23 cellular contexts compared by ENCODE assay signal in the genomic region with DNA sequence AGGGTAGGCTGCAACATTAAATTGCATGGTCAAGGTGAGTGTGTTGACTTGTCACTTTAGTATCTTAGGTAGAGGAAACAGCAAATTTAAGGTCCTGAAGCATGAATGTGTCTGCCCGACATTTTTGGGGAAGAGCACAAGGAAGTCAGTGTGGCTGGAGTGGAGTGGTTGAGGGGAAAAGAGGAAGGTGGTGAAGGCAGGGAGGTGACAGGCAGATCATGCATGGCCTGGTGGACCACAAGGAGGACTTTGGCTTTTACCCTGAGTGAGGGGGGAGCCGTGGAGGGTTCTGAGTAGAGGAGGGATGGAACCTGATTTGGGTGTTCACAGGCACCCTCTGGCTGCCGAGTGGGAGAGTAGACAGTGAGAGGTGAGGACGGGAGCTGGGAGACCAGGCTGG.
"Had no signal": no experiment of that assay in that cellular context is flagged by ENCODE, and none has a peak within 500 bp of the region (broad histone marks: within the 10 kb centered on the region; RNA-seq: fewer than 3 reads in every experiment).

No MANE protein-coding gene starts in this region.

- ATAC-seq: naive thymus-derived CD8-positive, alpha-beta T cell; natural killer cell treated with Interleukin-12 subunit alpha and Interleukin-12 subunit beta and Interleukin-15 and Interleukin-18, amount 100 ng/mL, for 72 hours; pancreas; psoas muscle; right cardiac atrium; sciatic nerve; stimulated activated memory B cell treated with anti-CD40 and anti-IgM and Interleukin-4, amounts not matched to agents 10 μg/mL and 1 μg/mL and 100 μg/mL, for 72 hours; stimulated activated naive CD8-positive, alpha-beta T cell treated with anti-CD3 and anti-CD28 coated beads, Interleukin-15, amount 100 ng/mL, for 72 hours; stimulated activated naive CD8-positive, alpha-beta T cell treated with anti-CD3 and anti-CD28 coated beads, Interleukin-15, Interleukin-2, amounts not matched to agents 100 U/mL and 50 U/mL, for 24 hours; upper lobe of right lung had no signal

- DNase-seq: naive thymus-derived CD8-positive, alpha-beta T cell; nephron progenitor cell; pancreas; posterior cingulate gyrus; psoas muscle; right cardiac atrium; spleen; stimulated activated CD4-positive, alpha-beta T cell treated with anti-CD3 and anti-CD28 coated beads, Interleukin-12 subunit alpha, Interleukin-12 subunit beta, amount 100 ng/mL, for 4 hours; stimulated activated CD4-positive, alpha-beta T cell treated with anti-CD3 and anti-CD28 coated beads, Interleukin-1b, Interleukin-23, amount 100 ng/mL, for 48 hours; stimulated activated CD4-positive, alpha-beta T cell treated with anti-CD3 and anti-CD28 coated beads, Interleukin-4, amount 100 ng/mL, for 1 hour; stimulated activated CD4-positive, alpha-beta T cell treated with anti-CD3 and anti-CD28 coated beads, Interleukin-4, amount 100 ng/mL, for 4 hours; stimulated activated CD8-positive, alpha-beta memory T cell treated with anti-CD3 and anti-CD28 coated beads, Interleukin-4, amount 100 ng/mL, for 48 hours; stimulated activated naive CD4-positive, alpha-beta T cell; stimulated activated naive CD8-positive, alpha-beta T cell treated with anti-CD3 and anti-CD28 coated beads, Interleukin-15, amount 100 ng/mL, for 72 hours; stimulated activated naive CD8-positive, alpha-beta T cell treated with anti-CD3 and anti-CD28 coated beads, Interleukin-15, Interleukin-2, amounts not matched to agents 100 U/mL and 50 U/mL, for 24 hours; testis; tibial artery; transverse colon; upper lobe of right lung; uterus had no signal
